10 cellular contexts compared by ENCODE assay signal in genomic region chr6:39560915-39561314, GRCh38.
"Had no signal": no experiment of that assay in that cellular context is flagged by ENCODE, and none has a peak within 500 bp of the region (broad histone marks: within the 10 kb centered on the region; RNA-seq: fewer than 3 reads in every experiment).

No MANE protein-coding gene starts in this region.

- H3K4me3 Mint-ChIP-seq: GM23338, HFFc6, IgD-negative memory B cell had no signal

- H3K4me3 ChIP-seq: GM23338, HAP-1 had no signal

- H3K4me2 ChIP-seq: GM23338 had no signal

- H3K27ac Mint-ChIP-seq: HFFc6, IgD-negative memory B cell had no signal

- H2AFZ ChIP-seq: GM23338 had no signal

- H3K4me1 ChIP-seq: HAP-1 had no signal

- FAIRE-seq: H1, HepG2 had no signal

- H3K9me3 Mint-ChIP-seq: GM23338, IgD-negative memory B cell had no signal

- ATAC-seq: GM23338, HCT116, HepG2 had no signal

- H3K27me3 Mint-ChIP-seq: IgD-negative memory B cell had no signal

- H3K27ac ChIP-seq: HL-60 had no signal

- H3K36me3 Mint-ChIP-seq: IgD-negative memory B cell had no signal

- H3K36me3 ChIP-seq: HAP-1 had no signal

- H3K9me3 ChIP-seq: HAP-1 had no signal

- DNase-seq: H7, HFFc6, KBM-7 had no signal
